ENCODE assay signal across 14 cellular contexts in genomic region chr16:20611350-20611902, GRCh38. TPM values are rescaled to one million over a fixed set of nuclear protein-coding genes. Genes with fewer than 3 reads are reported as not detected.
A peak's percentile ranks its signal among the peaks of the same experiment; 100 is the strongest.
DNase-seq lines count a peak whose midpoint lies in the region; ATAC-seq lines count a peak whose summit lies in the region.
"Had no signal": no experiment of that assay in that cellular context is flagged by ENCODE, and none has a peak within 500 bp of the region (broad histone marks: within the 10 kb centered on the region; RNA-seq: fewer than 3 reads in every experiment).

No MANE protein-coding gene starts in this region.

- H3K27ac ChIP-seq in substantia nigra (ENCODE audit: low read depth, low read length, poor library complexity, severe bottlenecking) = no peak overlapping the region

- H3K27ac Mint-ChIP-seq in naive thymus-derived CD8-positive, alpha-beta T cell = peak overlapping the region in 2 of 10 donors; percentile 5 to 15
- H3K27ac Mint-ChIP-seq: naive thymus-derived CD4-positive, alpha-beta T cell had no signal

- peaks cover 0 to 5% (median 0%) of the 10 kb centered on the region in 4 donors for H3K4me1 Mint-ChIP-seq in naive thymus-derived CD8-positive, alpha-beta T cell

- H3K27me3 Mint-ChIP-seq in naive thymus-derived CD8-positive, alpha-beta T cell = peaks cover 5 to 48% (median 27%) of the 10 kb centered on the region in 5 donors

- H3K9me3 Mint-ChIP-seq in naive thymus-derived CD8-positive, alpha-beta T cell = no peaks in the 10 kb centered on the region
- H3K9me3 Mint-ChIP-seq: naive thymus-derived CD4-positive, alpha-beta T cell had no signal

- DNase-seq in NCI-H1105 (lab: John Stamatoyannopoulos, UW) (peak; percentile 66), SHP77 treated with DMSO at 0.1 percent for 48 hours (lab: John Stamatoyannopoulos, UW) (peak; percentile 55), hypothalamus (lab: John Stamatoyannopoulos, UW) (peak in 37 of 51 donors; percentile 12 to 80 (median 48)), substantia nigra (lab: John Stamatoyannopoulos, UW) (peak in 37 of 49 donors; percentile 14 to 83 (median 51)), NCI-H82 (lab: John Stamatoyannopoulos, UW) (no peak)
- DNase-seq in stimulated activated CD4-positive, alpha-beta T cell treated with anti-CD3 and anti-CD28 coated beads, Interleukin-12 subunit alpha, Interleukin-12 subunit beta, amount 100 ng/mL, for 4 hours = no peak
- no peak for DNase-seq in naive thymus-derived CD8-positive, alpha-beta T cell
- DNase-seq: activated CD4-positive, alpha-beta T cell treated with anti-CD3 and anti-CD28 coated beads for 4 hours; activated naive CD4-positive, alpha-beta T cell treated with Interleukin-2 at 50 U/mL for 16 hours; COR-L47; effector memory CD4-positive, alpha-beta T cell; naive thymus-derived CD4-positive, alpha-beta T cell had no signal

- H3K36me3 Mint-ChIP-seq in naive thymus-derived CD8-positive, alpha-beta T cell = no peaks in the 10 kb centered on the region
- H3K36me3 Mint-ChIP-seq: naive thymus-derived CD4-positive, alpha-beta T cell had no signal

- POLR2A ChIA-PET in naive thymus-derived CD8-positive, alpha-beta T cell (lab: Charles Lee) = no interaction called here

- H3K4me3 Mint-ChIP-seq in naive thymus-derived CD8-positive, alpha-beta T cell = no peak overlapping the region
- H3K4me3 Mint-ChIP-seq: naive thymus-derived CD4-positive, alpha-beta T cell had no signal

- no peak for ATAC-seq in naive thymus-derived CD8-positive, alpha-beta T cell
- no peak for ATAC-seq in HG03025 (IDR thresholded peaks at IDR 0.05; ENCODE audit: low FRiP score, unreplicated experiment)
- ATAC-seq: naive thymus-derived CD4-positive, alpha-beta T cell; SK-N-SH treated with all-trans-retinoic acid at 6 μM for 48 hours had no signal

RNA-seq across cellular contexts. Expression of gene ACSM2B, which starts 35.3 kb away (rescaled TPM):
- not detected for total RNA-seq in naive thymus-derived CD8-positive, alpha-beta T cell
- not detected for polyA plus RNA-seq in naive thymus-derived CD8-positive, alpha-beta T cell
- total RNA-seq: naive thymus-derived CD4-positive, alpha-beta T cell had no signal
- polyA plus RNA-seq: naive thymus-derived CD4-positive, alpha-beta T cell had no signal

Comparison
In these comparisons a context has a peak if more than half of its experiments do, and no peak if none do; other contexts are left out.
1. DNase-seq: peak in NCI-H1105 (single experiment), SHP77 treated with DMSO at 0.1 percent for 48 hours (single experiment), hypothalamus (37 of 51) and substantia nigra (37 of 49); none in stimulated activated CD4-positive, alpha-beta T cell treated with anti-CD3 and anti-CD28 coated beads, Interleukin-12 subunit alpha, Interleukin-12 subunit beta, amount 100 ng/mL, for 4 hours (single experiment), naive thymus-derived CD8-positive, alpha-beta T cell (0 of 10) and NCI-H82 (single experiment).